6 cellular contexts compared by ENCODE assay signal in genomic region chr2:205520311-205520710, GRCh38.
"Had no signal": no experiment of that assay in that cellular context is flagged by ENCODE, and none has a peak within 500 bp of the region (broad histone marks: within the 10 kb centered on the region; RNA-seq: fewer than 3 reads in every experiment).

No MANE protein-coding gene starts in this region.

- H3K27ac Mint-ChIP-seq: H9 had no signal

- H2AFZ ChIP-seq: GM23248 had no signal

- ATAC-seq: K562 had no signal

- H3K9ac ChIP-seq: GM23248 had no signal

- H3K4me3 ChIP-seq: GM23248, K562 had no signal

- DNase-seq: GM23248, GOT3, H9, HCEC 1CT, IMR-90 had no signal

- H3K4me3 Mint-ChIP-seq: H9 had no signal

- H3K27ac ChIP-seq: GM23248 had no signal
